Comparison of ENCODE assay signal across 17 cellular contexts in the genomic region with DNA sequence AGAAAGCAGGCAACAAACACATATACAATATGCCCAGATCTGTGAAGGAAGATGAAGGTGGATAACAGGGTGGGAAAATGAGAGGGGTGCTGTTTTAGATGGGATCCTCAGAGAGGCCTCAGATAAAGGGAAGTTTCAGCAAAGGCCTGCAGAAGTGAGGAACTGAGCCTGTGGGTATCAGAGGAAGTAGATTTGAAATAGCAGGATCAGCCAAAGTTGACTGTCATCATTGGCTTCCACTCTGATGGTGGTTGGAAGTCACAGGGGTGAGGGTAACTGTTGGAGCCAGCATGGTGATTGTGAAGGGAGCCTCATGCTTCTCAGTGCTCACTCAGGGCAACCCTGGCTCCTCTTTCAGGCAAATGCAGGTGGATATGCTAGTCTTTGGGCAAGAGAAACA.
"Had no signal": no experiment of that assay in that cellular context is flagged by ENCODE, and none has a peak within 500 bp of the region (broad histone marks: within the 10 kb centered on the region; RNA-seq: fewer than 3 reads in every experiment).

No MANE protein-coding gene starts in this region.

- H3K27ac Mint-ChIP-seq: activated CD4-positive, alpha-beta T cell treated with anti-CD3 and anti-CD28 coated beads, Interleukin-2, amount 10 ng/mL, durations not matched to agents 7 days and 5 days; activated T-helper 1 cell treated with anti-CD3 and anti-CD28 coated beads, Interleukin-12 subunit alpha, Interleukin-12 subunit beta, Interleukin-2, Interleukin-4 antibody, amounts not matched to agents 30 ng/mL and 10 ng/mL and 1 ng/mL, durations not matched to agents 14 hours and 24 hours and 36 hours; T-helper 17 cell had no signal

- H3K36me3 ChIP-seq: stomach, thoracic aorta had no signal

- H3K36me3 Mint-ChIP-seq: activated naive CD8-positive, alpha-beta T cell treated with anti-CD3 and anti-CD28 coated beads for 36 hours; brain had no signal

- DNase-seq: activated CD4-positive, alpha-beta T cell treated with anti-CD3 and anti-CD28 coated beads, Interleukin-2, amount 10 ng/mL, durations not matched to agents 7 days and 5 days; activated CD8-positive, alpha-beta memory T cell treated with anti-CD3 and anti-CD28 coated beads for 24 hours; activated naive CD8-positive, alpha-beta T cell treated with anti-CD3 and anti-CD28 coated beads for 36 hours; cortex of kidney; effector CD8-positive, alpha-beta T cell; foreskin fibroblast; glutamatergic neuron; psoas muscle; stomach; T-helper 17 cell had no signal

- H3K4me3 ChIP-seq: psoas muscle, stomach, thoracic aorta had no signal

- H3K27me3 Mint-ChIP-seq: activated CD4-positive, alpha-beta T cell treated with anti-CD3 and anti-CD28 coated beads, Interleukin-2, amount 10 ng/mL, durations not matched to agents 7 days and 5 days; activated naive CD8-positive, alpha-beta T cell treated with anti-CD3 and anti-CD28 coated beads for 36 hours; central memory CD8-positive, alpha-beta T cell; T-helper 17 cell had no signal

- H3K9me3 Mint-ChIP-seq: activated T-helper 1 cell treated with anti-CD3 and anti-CD28 coated beads, Interleukin-12 subunit alpha, Interleukin-12 subunit beta, Interleukin-2, Interleukin-4 antibody, amounts not matched to agents 30 ng/mL and 10 ng/mL and 1 ng/mL, durations not matched to agents 14 hours and 24 hours and 36 hours; central memory CD8-positive, alpha-beta T cell; neural crest cell had no signal

- ATAC-seq: psoas muscle, sciatic nerve, T-helper 17 cell had no signal

- FAIRE-seq: TTC549 had no signal

- H3K4me1 Mint-ChIP-seq: activated CD4-positive, alpha-beta T cell treated with anti-CD3 and anti-CD28 coated beads, Interleukin-2, amount 10 ng/mL, durations not matched to agents 7 days and 5 days; central memory CD8-positive, alpha-beta T cell; neural crest cell; T-helper 17 cell had no signal

- H3K4me3 Mint-ChIP-seq: activated CD4-positive, alpha-beta T cell treated with anti-CD3 and anti-CD28 coated beads, Interleukin-2, amount 10 ng/mL, durations not matched to agents 7 days and 5 days; activated naive CD8-positive, alpha-beta T cell treated with anti-CD3 and anti-CD28 coated beads for 36 hours; activated T-helper 1 cell treated with anti-CD3 and anti-CD28 coated beads, Interleukin-12 subunit alpha, Interleukin-12 subunit beta, Interleukin-2, Interleukin-4 antibody, amounts not matched to agents 30 ng/mL and 10 ng/mL and 1 ng/mL, durations not matched to agents 14 hours and 24 hours and 36 hours; brain; central memory CD8-positive, alpha-beta T cell; neural crest cell; T-helper 17 cell had no signal

- H3K27me3 ChIP-seq: stomach had no signal

- H3K4me1 ChIP-seq: psoas muscle had no signal

- H3K9me3 ChIP-seq: psoas muscle, stomach, thoracic aorta had no signal

- H3K27ac ChIP-seq: psoas muscle, thoracic aorta had no signal
